ENCODE assay signal across 16 cellular contexts in the genomic region with DNA sequence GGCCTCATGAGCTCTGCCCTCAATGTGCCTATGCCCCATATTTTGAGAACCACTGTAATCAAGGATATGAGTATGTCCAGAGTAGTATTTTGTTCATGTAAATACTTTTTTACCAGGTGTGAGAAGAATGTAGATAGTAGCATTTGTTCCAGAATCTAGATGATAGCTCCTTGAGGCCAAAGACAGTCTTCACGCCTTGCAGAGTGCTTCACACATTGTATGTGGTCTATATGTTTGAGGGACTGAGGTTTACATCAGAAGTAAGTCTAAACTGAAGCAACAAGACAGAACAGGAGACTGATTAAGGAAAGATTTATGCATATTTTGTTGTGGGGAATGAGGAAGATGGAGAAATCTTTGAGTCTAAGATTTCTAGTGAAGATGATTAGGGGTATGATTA.
"Had no signal": no experiment of that assay in that cellular context is flagged by ENCODE, and none has a peak within 500 bp of the region (broad histone marks: within the 10 kb centered on the region; RNA-seq: fewer than 3 reads in every experiment).

No MANE protein-coding gene starts in this region.

- H3K4me3 Mint-ChIP-seq: mesothelial cell of epicardium, naive B cell had no signal

- H3K9me3 Mint-ChIP-seq: naive B cell had no signal

- H3K27ac Mint-ChIP-seq: mesothelial cell of epicardium had no signal

- H3K27me3 Mint-ChIP-seq: naive B cell had no signal

- DNase-seq: dermis blood vessel endothelial cell; dorsolateral prefrontal cortex; effector CD4-positive, alpha-beta T cell; effector memory CD4-positive, alpha-beta T cell; foreskin keratinocyte; heart left ventricle; hypothalamus; left cardiac atrium; left lung; left ventricle myocardium superior; lower lobe of right lung; mesenchymal stem cell; mucosa of descending colon; naive B cell had no signal

- ATAC-seq: foreskin keratinocyte, gastroesophageal sphincter, heart left ventricle, left cardiac atrium, left lung, left ventricle myocardium superior, lower lobe of right lung, mucosa of descending colon had no signal
